Comparison of ENCODE assay signal across 8 cellular contexts in genomic region chr15:89333011-89333860, GRCh38. TPM values are rescaled to one million over a fixed set of nuclear protein-coding genes. Genes with fewer than 3 reads are reported as not detected.
DNase-seq lines count a peak whose midpoint lies in the region; ATAC-seq and TF ChIP-seq lines count a peak whose summit lies in the region.

No MANE protein-coding gene starts in this region.

- H3K27me3 Mint-ChIP-seq in CD14-positive monocyte (ENCODE audit: low read depth in 3 of 3), result peaks cover 9 to 26% (median 16%) of the 10 kb centered on the region in 3 donors
- H3K27me3 Mint-ChIP-seq in neural crest cell (ENCODE audit: low read depth), result peaks cover 35% of the 10 kb centered on the region

- peak overlapping the region in 4 of 7 donors; percentile 46 to 80 (median 51) for H3K27ac Mint-ChIP-seq in CD14-positive monocyte
- H3K27ac Mint-ChIP-seq in neural crest cell (ENCODE audit: unreplicated experiment), result no peak overlapping the region

- H3K4me1 ChIP-seq in effector memory CD4-positive, alpha-beta T cell (ENCODE audit: control insufficient read depth, insufficient read depth, low read length, poor library complexity, severe bottlenecking), result peaks cover 53% of the 10 kb centered on the region

- peak overlapping the region; percentile 81 for H3K27ac ChIP-seq in effector memory CD4-positive, alpha-beta T cell (ENCODE audit: insufficient read depth, low read length, poor library complexity, severe bottlenecking)

- ATAC-seq in GM21447 (IDR thresholded peaks at IDR 0.05; ENCODE audit: unreplicated experiment), result no peak

- DNase-seq in CD14-positive monocyte (ENCODE audit: low spot score) (no peak), MG63 (no peak), neural crest cell (ENCODE audit: low read depth, low spot score) (no peak), C1 segment of cervical spinal cord (lab: John Stamatoyannopoulos, UW) (no peak), T-helper 9 cell (no peak), iPS-NIHi11 (ENCODE audit: low spot score) (no peak)
- no peak for DNase-seq in effector memory CD4-positive, alpha-beta T cell

- H3K36me3 Mint-ChIP-seq in CD14-positive monocyte (peaks cover 44% of the 10 kb centered on the region in 2 donors), neural crest cell (ENCODE audit: low read depth) (peaks cover 15% of the 10 kb centered on the region)

- H3K4me1 Mint-ChIP-seq in CD14-positive monocyte, result peaks cover 38% of the 10 kb centered on the region
- peaks cover 43% of the 10 kb centered on the region for H3K4me1 Mint-ChIP-seq in neural crest cell

- peak overlapping the region; percentile 90 for H3K4me3 ChIP-seq in MG63
- peak overlapping the region; percentile 73 for H3K4me3 ChIP-seq in effector memory CD4-positive, alpha-beta T cell (ENCODE audit: insufficient read depth, low read depth, low read length, poor library complexity, severe bottlenecking)

- no peaks in the 10 kb centered on the region for H3K27me3 ChIP-seq in MG63
- no peaks in the 10 kb centered on the region for H3K27me3 ChIP-seq in effector memory CD4-positive, alpha-beta T cell (replicated peaks; ENCODE audit: control insufficient read depth, insufficient read depth, low read length, poor library complexity, severe bottlenecking)

- H3K36me3 ChIP-seq in MG63, result peaks cover 56% of the 10 kb centered on the region
- H3K36me3 ChIP-seq in effector memory CD4-positive, alpha-beta T cell (ENCODE audit: control insufficient read depth, insufficient read depth, low read length), result peaks cover 42% of the 10 kb centered on the region

- no peaks in the 10 kb centered on the region for H3K9me3 ChIP-seq in MG63
- H3K9me3 ChIP-seq in effector memory CD4-positive, alpha-beta T cell (ENCODE audit: control insufficient read depth, low read length), result no peaks in the 10 kb centered on the region

- peaks cover 0 to 2% (median 0%) of the 10 kb centered on the region in 7 donors for H3K9me3 Mint-ChIP-seq in CD14-positive monocyte
- H3K9me3 Mint-ChIP-seq in neural crest cell, result peaks cover 3% of the 10 kb centered on the region

- intact Hi-C loops in CD14-positive monocyte (cut with micrococcal nuclease), result loop anchor here in 1 of 2 donors (10.0 kb wide), 1 partner anchor 242 kb away; the partner anchor contains the start of gene TICRR

- peak overlapping the region; percentile 74 to 76 for H3K4me3 Mint-ChIP-seq in CD14-positive monocyte
- peak overlapping the region; percentile 84 for H3K4me3 Mint-ChIP-seq in neural crest cell

- no peak for TF ChIP-seq CTCF in CD14-positive monocyte (IDR thresholded peaks at IDR 0.05)
- TF ChIP-seq CTCF in neural crest cell (conservative IDR thresholded peaks at IDR 0.05), result no peak

RNA-seq across cellular contexts. Expression of gene POLG, which starts 1.4 kb away (rescaled TPM):
- polyA plus RNA-seq in CD14-positive monocyte, result 10 to 100 TPM; 19.2 to 21.6 TPM
- 37.3 and 84.1 TPM in 2 replicates for total RNA-seq in MG63 (2014; rRNA removed; shearing (Covaris generic); ENCODE audit: low replicate concordance)
- total RNA-seq in neural crest cell, result 66.5 and 73.5 TPM in 2 replicates
